1 cellular context compared by ENCODE assay signal in the genomic region with DNA sequence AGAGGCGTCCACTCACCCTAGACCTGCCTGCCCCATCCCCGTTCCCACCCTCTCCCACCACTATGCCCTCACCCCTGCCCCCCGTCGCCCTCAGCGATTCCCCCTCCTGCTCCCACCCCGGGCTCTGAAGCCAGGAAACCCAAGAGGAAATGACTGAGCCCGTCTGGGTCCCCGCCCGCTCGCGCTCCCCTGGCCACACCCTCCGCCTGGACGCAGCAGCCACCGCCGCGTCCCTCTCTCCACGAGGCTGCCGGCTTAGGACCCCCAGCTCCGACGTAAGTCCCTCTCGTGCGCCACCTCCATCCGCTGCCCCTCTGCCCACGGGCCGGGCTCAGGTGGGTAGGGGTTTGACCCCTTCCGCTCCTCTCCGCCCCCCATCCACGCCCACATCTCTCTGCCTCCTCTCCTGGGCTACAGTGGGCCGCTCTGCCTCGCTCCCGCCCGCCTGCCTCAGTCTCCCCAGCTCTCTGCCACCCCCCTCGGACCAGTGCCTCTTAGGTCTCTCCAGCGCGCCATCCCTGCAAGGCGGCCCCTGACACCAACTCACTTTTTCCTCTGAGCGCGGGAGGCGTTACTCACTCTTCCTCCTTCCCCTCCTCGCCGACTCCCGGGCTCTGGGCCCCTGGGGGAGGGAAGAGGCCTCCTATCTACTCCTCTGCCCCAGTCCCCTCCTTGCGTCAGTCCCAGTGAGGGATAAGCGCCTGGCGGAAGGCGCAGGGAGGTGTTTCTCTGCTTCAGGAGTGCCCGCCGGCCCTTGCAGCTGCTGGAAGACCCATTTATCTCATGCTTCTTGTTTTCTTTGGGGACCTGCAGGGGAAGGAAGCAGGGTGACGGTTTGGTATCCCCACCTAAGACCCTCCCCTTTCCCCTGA.
TF ChIP-seq lines count a peak whose summit lies in the region.

FXYD5 (plus strand) TSS at position 201 of the 872 bp plus-strand sequence. CDS start 816 bp downstream, outside the sequence.

TF ChIP-seq in GM12878, 131 proteins besides CTCF, POLR2A, EP300 and RAD21 (continued from another document and continues in another):
- no peak for TF ChIP-seq ZNF592 (IDR thresholded peaks at IDR 0.05)
- TF ChIP-seq, protein P1, sequence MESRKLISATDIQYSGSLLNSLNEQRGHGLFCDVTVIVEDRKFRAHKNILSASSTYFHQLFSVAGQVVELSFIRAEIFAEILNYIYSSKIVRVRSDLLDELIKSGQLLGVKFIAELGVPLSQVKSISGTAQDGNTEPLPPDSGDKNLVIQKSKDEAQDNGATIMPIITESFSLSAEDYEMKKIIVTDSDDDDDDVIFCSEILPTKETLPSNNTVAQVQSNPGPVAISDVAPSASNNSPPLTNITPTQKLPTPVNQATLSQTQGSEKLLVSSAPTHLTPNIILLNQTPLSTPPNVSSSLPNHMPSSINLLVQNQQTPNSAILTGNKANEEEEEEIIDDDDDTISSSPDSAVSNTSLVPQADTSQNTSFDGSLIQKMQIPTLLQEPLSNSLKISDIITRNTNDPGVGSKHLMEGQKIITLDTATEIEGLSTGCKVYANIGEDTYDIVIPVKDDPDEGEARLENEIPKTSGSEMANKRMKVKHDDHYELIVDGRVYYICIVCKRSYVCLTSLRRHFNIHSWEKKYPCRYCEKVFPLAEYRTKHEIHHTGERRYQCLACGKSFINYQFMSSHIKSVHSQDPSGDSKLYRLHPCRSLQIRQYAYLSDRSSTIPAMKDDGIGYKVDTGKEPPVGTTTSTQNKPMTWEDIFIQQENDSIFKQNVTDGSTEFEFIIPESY (IDR thresholded peaks at IDR 0.05): no peak
- TF ChIP-seq, protein P2, sequence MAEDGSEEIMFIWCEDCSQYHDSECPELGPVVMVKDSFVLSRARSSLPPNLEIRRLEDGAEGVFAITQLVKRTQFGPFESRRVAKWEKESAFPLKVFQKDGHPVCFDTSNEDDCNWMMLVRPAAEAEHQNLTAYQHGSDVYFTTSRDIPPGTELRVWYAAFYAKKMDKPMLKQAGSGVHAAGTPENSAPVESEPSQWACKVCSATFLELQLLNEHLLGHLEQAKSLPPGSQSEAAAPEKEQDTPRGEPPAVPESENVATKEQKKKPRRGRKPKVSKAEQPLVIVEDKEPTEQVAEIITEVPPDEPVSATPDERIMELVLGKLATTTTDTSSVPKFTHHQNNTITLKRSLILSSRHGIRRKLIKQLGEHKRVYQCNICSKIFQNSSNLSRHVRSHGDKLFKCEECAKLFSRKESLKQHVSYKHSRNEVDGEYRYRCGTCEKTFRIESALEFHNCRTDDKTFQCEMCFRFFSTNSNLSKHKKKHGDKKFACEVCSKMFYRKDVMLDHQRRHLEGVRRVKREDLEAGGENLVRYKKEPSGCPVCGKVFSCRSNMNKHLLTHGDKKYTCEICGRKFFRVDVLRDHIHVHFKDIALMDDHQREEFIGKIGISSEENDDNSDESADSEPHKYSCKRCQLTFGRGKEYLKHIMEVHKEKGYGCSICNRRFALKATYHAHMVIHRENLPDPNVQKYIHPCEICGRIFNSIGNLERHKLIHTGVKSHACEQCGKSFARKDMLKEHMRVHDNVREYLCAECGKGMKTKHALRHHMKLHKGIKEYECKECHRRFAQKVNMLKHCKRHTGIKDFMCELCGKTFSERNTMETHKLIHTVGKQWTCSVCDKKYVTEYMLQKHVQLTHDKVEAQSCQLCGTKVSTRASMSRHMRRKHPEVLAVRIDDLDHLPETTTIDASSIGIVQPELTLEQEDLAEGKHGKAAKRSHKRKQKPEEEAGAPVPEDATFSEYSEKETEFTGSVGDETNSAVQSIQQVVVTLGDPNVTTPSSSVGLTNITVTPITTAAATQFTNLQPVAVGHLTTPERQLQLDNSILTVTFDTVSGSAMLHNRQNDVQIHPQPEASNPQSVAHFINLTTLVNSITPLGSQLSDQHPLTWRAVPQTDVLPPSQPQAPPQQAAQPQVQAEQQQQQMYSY (CRISPR knock-in tag; IDR thresholded peaks at IDR 0.05): no peak
- no peak for TF ChIP-seq SUPT20H (IDR thresholded peaks at IDR 0.05; ENCODE audit: borderline replicate concordance, control insufficient read depth, low read depth, low read length)
- no peak for TF ChIP-seq POU2F2 (IDR thresholded peaks at IDR 0.05; ENCODE audit: borderline replicate concordance, low read depth, low read length)
- no peak for TF ChIP-seq MEF2A (IDR thresholded peaks at IDR 0.05; ENCODE audit: insufficient read depth, low read depth, low read length)
- TF ChIP-seq, protein P3, sequence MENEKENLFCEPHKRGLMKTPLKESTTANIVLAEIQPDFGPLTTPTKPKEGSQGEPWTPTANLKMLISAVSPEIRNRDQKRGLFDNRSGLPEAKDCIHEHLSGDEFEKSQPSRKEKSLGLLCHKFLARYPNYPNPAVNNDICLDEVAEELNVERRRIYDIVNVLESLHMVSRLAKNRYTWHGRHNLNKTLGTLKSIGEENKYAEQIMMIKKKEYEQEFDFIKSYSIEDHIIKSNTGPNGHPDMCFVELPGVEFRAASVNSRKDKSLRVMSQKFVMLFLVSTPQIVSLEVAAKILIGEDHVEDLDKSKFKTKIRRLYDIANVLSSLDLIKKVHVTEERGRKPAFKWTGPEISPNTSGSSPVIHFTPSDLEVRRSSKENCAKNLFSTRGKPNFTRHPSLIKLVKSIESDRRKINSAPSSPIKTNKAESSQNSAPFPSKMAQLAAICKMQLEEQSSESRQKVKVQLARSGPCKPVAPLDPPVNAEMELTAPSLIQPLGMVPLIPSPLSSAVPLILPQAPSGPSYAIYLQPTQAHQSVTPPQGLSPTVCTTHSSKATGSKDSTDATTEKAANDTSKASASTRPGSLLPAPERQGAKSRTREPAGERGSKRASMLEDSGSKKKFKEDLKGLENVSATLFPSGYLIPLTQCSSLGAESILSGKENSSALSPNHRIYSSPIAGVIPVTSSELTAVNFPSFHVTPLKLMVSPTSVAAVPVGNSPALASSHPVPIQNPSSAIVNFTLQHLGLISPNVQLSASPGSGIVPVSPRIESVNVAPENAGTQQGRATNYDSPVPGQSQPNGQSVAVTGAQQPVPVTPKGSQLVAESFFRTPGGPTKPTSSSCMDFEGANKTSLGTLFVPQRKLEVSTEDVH (IDR thresholded peaks at IDR 0.05; ENCODE audit: low read depth, partially characterized antibody): no peak
- no peak for TF ChIP-seq RAD51 (IDR thresholded peaks at IDR 0.05)
- TF ChIP-seq RFX5 (IDR thresholded peaks at IDR 0.05; ENCODE audit: low read depth, low read length): no peak
- no peak for TF ChIP-seq SIN3A (IDR thresholded peaks at IDR 0.05; ENCODE audit: low read depth, low read length)
- no peak for TF ChIP-seq HDAC2 (IDR thresholded peaks at IDR 0.05)
- no peak for TF ChIP-seq ATF7 (IDR thresholded peaks at IDR 0.05; ENCODE audit: low read depth)
- TF ChIP-seq, protein P4, sequence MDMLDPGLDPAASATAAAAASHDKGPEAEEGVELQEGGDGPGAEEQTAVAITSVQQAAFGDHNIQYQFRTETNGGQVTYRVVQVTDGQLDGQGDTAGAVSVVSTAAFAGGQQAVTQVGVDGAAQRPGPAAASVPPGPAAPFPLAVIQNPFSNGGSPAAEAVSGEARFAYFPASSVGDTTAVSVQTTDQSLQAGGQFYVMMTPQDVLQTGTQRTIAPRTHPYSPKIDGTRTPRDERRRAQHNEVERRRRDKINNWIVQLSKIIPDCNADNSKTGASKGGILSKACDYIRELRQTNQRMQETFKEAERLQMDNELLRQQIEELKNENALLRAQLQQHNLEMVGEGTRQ (IDR thresholded peaks at IDR 0.05; ENCODE audit: borderline replicate concordance, low read depth, low read length): no peak
- no peak for TF ChIP-seq ZNF24 (IDR thresholded peaks at IDR 0.05)
- no peak for TF ChIP-seq ZNF217 (IDR thresholded peaks at IDR 0.05)
- no peak for TF ChIP-seq JUNB (IDR thresholded peaks at IDR 0.05)
- TF ChIP-seq SPI1 (IDR thresholded peaks at IDR 0.05; ENCODE audit: borderline replicate concordance, insufficient read depth, low read depth, low read length): no peak
- peak; percentile 38 for TF ChIP-seq NR2F1 (conservative IDR thresholded peaks at IDR 0.05)
- TF ChIP-seq E2F4 (IDR thresholded peaks at IDR 0.05; ENCODE audit: low read depth, low read length): no peak
- TF ChIP-seq POLR2AphosphoS5 (IDR thresholded peaks at IDR 0.05; ENCODE audit: low read length): no peak
- no peak for TF ChIP-seq SMAD1 (IDR thresholded peaks at IDR 0.05; ENCODE audit: low read depth, partially characterized antibody)
- no peak for TF ChIP-seq BCL3 (IDR thresholded peaks at IDR 0.05; ENCODE audit: borderline replicate concordance, insufficient read depth, low read depth, low read length, poor library complexity, severe bottlenecking)
- no peak for TF ChIP-seq FOS (IDR thresholded peaks at IDR 0.05; ENCODE audit: borderline replicate concordance, extremely low read depth, insufficient read length)
- TF ChIP-seq, protein P5, sequence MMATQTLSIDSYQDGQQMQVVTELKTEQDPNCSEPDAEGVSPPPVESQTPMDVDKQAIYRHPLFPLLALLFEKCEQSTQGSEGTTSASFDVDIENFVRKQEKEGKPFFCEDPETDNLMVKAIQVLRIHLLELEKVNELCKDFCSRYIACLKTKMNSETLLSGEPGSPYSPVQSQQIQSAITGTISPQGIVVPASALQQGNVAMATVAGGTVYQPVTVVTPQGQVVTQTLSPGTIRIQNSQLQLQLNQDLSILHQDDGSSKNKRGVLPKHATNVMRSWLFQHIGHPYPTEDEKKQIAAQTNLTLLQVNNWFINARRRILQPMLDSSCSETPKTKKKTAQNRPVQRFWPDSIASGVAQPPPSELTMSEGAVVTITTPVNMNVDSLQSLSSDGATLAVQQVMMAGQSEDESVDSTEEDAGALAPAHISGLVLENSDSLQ (IDR thresholded peaks at IDR 0.05): no peak
- no peak for TF ChIP-seq MYC (IDR thresholded peaks at IDR 0.05; ENCODE audit: insufficient read depth, insufficient read length, insufficient replicate concordance, low read length, severe bottlenecking)
- TF ChIP-seq NKRF (conservative IDR thresholded peaks at IDR 0.05): peak; percentile 52
- TF ChIP-seq SREBF2 (IDR thresholded peaks at IDR 0.05; ENCODE audit: low read length): no peak
